Comparison of ENCODE assay signal across 12 cellular contexts in the genomic region with DNA sequence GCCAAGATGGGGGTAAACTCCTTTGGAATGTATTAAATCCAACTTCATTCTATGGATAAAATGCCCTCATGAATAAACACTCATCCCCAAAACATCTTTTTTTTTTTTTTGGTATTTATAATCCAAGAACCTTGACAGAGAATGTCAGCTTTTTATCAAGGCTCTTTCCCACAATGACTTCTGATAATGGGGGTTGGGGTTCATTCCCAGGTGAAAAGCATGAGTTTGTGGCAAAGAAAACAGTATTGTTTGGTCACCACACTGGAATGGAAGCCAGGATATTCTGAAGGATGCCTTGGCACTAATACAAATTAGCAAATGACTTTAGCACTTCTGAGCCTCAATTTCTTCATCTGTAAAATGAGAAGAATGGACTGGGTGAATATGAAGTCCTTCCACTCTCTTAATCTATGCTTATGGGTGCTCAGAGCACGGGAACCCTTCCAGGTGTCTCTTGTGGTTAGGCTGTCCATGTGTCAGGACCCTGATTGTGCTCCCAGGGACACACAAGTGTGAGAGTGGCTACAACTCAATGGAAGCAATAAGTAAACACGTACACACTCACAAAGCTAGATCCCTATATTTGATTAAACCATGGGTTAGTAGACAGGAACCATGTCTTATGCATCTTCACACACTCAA. TPM values are rescaled to one million over a fixed set of nuclear protein-coding genes. Genes with fewer than 3 reads are reported as not detected.
DNase-seq lines count a peak whose midpoint lies in the region; ATAC-seq, FAIRE-seq and TF ChIP-seq lines count a peak whose summit lies in the region.
"Had no signal": no experiment of that assay in that cellular context is flagged by ENCODE, and none has a peak within 500 bp of the region (broad histone marks: within the 10 kb centered on the region; RNA-seq: fewer than 3 reads in every experiment).

No MANE protein-coding gene starts in this region.

- H3K79me2 ChIP-seq in endothelial cell of umbilical vein (ENCODE audit: control insufficient read depth, insufficient read depth, low read length): no peaks in the 10 kb centered on the region

- no peak for TF ChIP-seq CTCF in endothelial cell of umbilical vein (IDR thresholded peaks at IDR 0.05; ENCODE audit: extremely low read depth in 1 of 2, insufficient read depth in 1 of 2, low read depth in 1 of 2, low read length in 2 of 2)
- no peak for TF ChIP-seq CTCF in spleen (IDR thresholded peaks at IDR 0.05 in 8 of 11, conservative IDR thresholded peaks at IDR 0.05 in 3 of 11)

- CTCF ChIA-PET in activated CD4-positive, alpha-beta T cell treated with anti-CD3 and anti-CD28 coated beads for 36 hours (lab: Charles Lee): interaction anchor here (0.8 to 1.5 kb wide), 4 partner anchors 9 to 51 kb away, joined by 3 to 6 read pairs (median 4); a partner anchor contains a TSS
- CTCF ChIA-PET in T-cell (lab: Charles Lee) (interaction anchor here (0.6 to 2.4 kb wide), 12 partner anchors 9 to 962 kb away, joined by 3 to 18 read pairs (median 4); a partner anchor contains a TSS), endothelial cell of umbilical vein (lab: Charles Lee) (interaction anchor here (0.5 to 2.4 kb wide), 5 partner anchors 21 to 167 kb away, joined by 3 to 11 read pairs (median 5); no protein-coding TSS in a partner anchor)

- H3K9me1 ChIP-seq in endothelial cell of umbilical vein (replicated peaks; ENCODE audit: control insufficient read depth, extremely low read depth, insufficient read depth, low read length): no peaks in the 10 kb centered on the region

- H3K9me3 ChIP-seq in endothelial cell of umbilical vein (replicated peaks; ENCODE audit: control insufficient read depth, insufficient read depth, low read length) (no peaks in the 10 kb centered on the region), spleen (no peaks in the 10 kb centered on the region)

- intact Hi-C loops in activated CD4-positive, alpha-beta T cell treated with anti-CD3 and anti-CD28 coated beads for 36 hours (cut with DNase I, micrococcal nuclease): no loop called here
- intact Hi-C loops in endothelial cell of umbilical vein (cut with micrococcal nuclease) (no loop called here), spleen (cut with DNase I; ENCODE audit: low total_unique reads) (no loop called here)

- H3K9me3 Mint-ChIP-seq in activated CD4-positive, alpha-beta T cell treated with anti-CD3 and anti-CD28 coated beads for 36 hours (ENCODE audit: low read depth): no peaks in the 10 kb centered on the region
- no peaks in the 10 kb centered on the region for H3K9me3 Mint-ChIP-seq in T-cell

- H3K4me3 Mint-ChIP-seq in activated CD4-positive, alpha-beta T cell treated with anti-CD3 and anti-CD28 coated beads for 36 hours: peak overlapping the region; percentile 70
- peak overlapping the region; percentile 63 to 74 (median 73) for H3K4me3 Mint-ChIP-seq in T-cell

- DNase-seq in activated CD4-positive, alpha-beta T cell treated with anti-CD3 and anti-CD28 coated beads for 36 hours: no peak
- DNase-seq in activated CD4-positive, alpha-beta T cell treated with anti-CD3 and anti-CD28 coated beads for 4 hours: no peak
- DNase-seq in T-cell: no peak
- no peak for DNase-seq in endothelial cell of umbilical vein (ENCODE audit: low read depth, low spot score)
- no peak for DNase-seq in spleen
- no peak for DNase-seq in KG1 (lab: John Stamatoyannopoulos, UW)
- DNase-seq in COLO829 (ENCODE audit: low spot score): no peak
- DNase-seq: DMS153, kidney, NCI-H2171 treated with DMSO at 0.1 percent for 48 hours had no signal

- H4K20me1 ChIP-seq in endothelial cell of umbilical vein (replicated peaks; ENCODE audit: control insufficient read depth, extremely low read depth, insufficient read depth, low read length): no peaks in the 10 kb centered on the region

- H3K4me3 ChIP-seq in endothelial cell of umbilical vein (replicated peaks in 1 of 3; ENCODE audit: insufficient read depth in 1 of 3, low read depth in 1 of 3, low read length in 3 of 3) (peak overlapping the region in 1 of 3 experiments; percentile 19), spleen (peak overlapping the region in 2 of 8 donors; percentile 31 to 51)

- H3K4me1 ChIP-seq in endothelial cell of umbilical vein (ENCODE audit: control insufficient read depth, extremely low read depth, insufficient read depth, low read length) (peaks cover 15% of the 10 kb centered on the region), spleen (peaks cover 7 to 91% (median 42%) of the 10 kb centered on the region in 6 donors)

- H3K36me3 ChIP-seq in endothelial cell of umbilical vein (ENCODE audit: control insufficient read depth in 2 of 2, extremely low read depth in 1 of 2, insufficient read depth in 2 of 2, low read length in 2 of 2) (no peaks in the 10 kb centered on the region), spleen (peaks cover 0 to 27% (median 3%) of the 10 kb centered on the region in 6 donors)

- H2AFZ ChIP-seq in endothelial cell of umbilical vein (ENCODE audit: low read depth, low read length): peak overlapping the region; percentile 55

- H3K27me3 Mint-ChIP-seq in activated CD4-positive, alpha-beta T cell treated with anti-CD3 and anti-CD28 coated beads for 36 hours: no peaks in the 10 kb centered on the region
- H3K27me3 Mint-ChIP-seq in T-cell: no peaks in the 10 kb centered on the region

- H3K27me3 ChIP-seq in endothelial cell of umbilical vein (ENCODE audit: control insufficient read depth in 2 of 2, insufficient read depth in 2 of 2, low read length in 2 of 2) (no peaks in the 10 kb centered on the region), spleen (replicated peaks in 1 of 7) (no peaks in the 10 kb centered on the region)

- no peak overlapping the region for H3K9ac ChIP-seq in endothelial cell of umbilical vein (replicated peaks; ENCODE audit: extremely low read depth, insufficient read depth, low read length)

- H3K27ac ChIP-seq in endothelial cell of umbilical vein (ENCODE audit: insufficient read depth, low read depth, low read length) (peak overlapping the region; percentile 34), spleen (peak overlapping the region; percentile 55 to 97 (median 86))

- POLR2A ChIA-PET in activated CD4-positive, alpha-beta T cell treated with anti-CD3 and anti-CD28 coated beads for 36 hours (lab: Charles Lee): interaction anchor here (0.8 to 1.4 kb wide), 6 partner anchors 8 to 90 kb away, joined by 3 to 5 read pairs (median 4); no protein-coding TSS in a partner anchor
- POLR2A ChIA-PET in T-cell (lab: Charles Lee): interaction anchor here (0.5 to 1.6 kb wide), 6 partner anchors 14 to 807 kb away, joined by 3 to 8 read pairs (median 4); a partner anchor contains a TSS
- POLR2A ChIA-PET in endothelial cell of umbilical vein (lab: Charles Lee): no interaction called here

- TF ChIP-seq POLR2A in endothelial cell of umbilical vein (IDR thresholded peaks at IDR 0.05; ENCODE audit: low read depth, low read length): no peak
- no peak for TF ChIP-seq POLR2A in spleen (IDR thresholded peaks at IDR 0.05)

- BruUV-seq in endothelial cell of umbilical vein (replicated peaks; lab: Mats Ljungman, UMichigan): no TSS peak

- dilution Hi-C loops in endothelial cell of umbilical vein (cut with MboI; ENCODE audit: extremely low pct_ligation_motif_present, low sequenced_read_pairs): no loop called here

- H3K36me3 Mint-ChIP-seq in activated CD4-positive, alpha-beta T cell treated with anti-CD3 and anti-CD28 coated beads for 36 hours (ENCODE audit: low read depth): peaks cover 75% of the 10 kb centered on the region
- peaks cover 32% of the 10 kb centered on the region for H3K36me3 Mint-ChIP-seq in T-cell

- FAIRE-seq in endothelial cell of umbilical vein (lab: Jason Lieb, UNC): no peak
- FAIRE-seq: A204.1, kidney had no signal

- peaks cover 66% of the 10 kb centered on the region for H3K4me1 Mint-ChIP-seq in activated CD4-positive, alpha-beta T cell treated with anti-CD3 and anti-CD28 coated beads for 36 hours
- H3K4me1 Mint-ChIP-seq in T-cell: peaks cover 71 to 82% (median 76%) of the 10 kb centered on the region in 3 donors

- peak overlapping the region; percentile 26 for H3K4me2 ChIP-seq in endothelial cell of umbilical vein (ENCODE audit: insufficient read depth, low read length)

- ATAC-seq in activated CD4-positive, alpha-beta T cell treated with anti-CD3 and anti-CD28 coated beads for 36 hours: no peak
- ATAC-seq in T-cell (replicated peaks in 1 of 4) (no peak), GM18909 (IDR thresholded peaks at IDR 0.05; ENCODE audit: poor library complexity, unreplicated experiment) (no peak)

- WGBS in spleen, 5 donors: 80 to 94% (median 85%) methylated on average over 2 of the region's 2 CpGs

- H3K27ac Mint-ChIP-seq in activated CD4-positive, alpha-beta T cell treated with anti-CD3 and anti-CD28 coated beads for 36 hours: peak overlapping the region; percentile 98
- H3K27ac Mint-ChIP-seq in T-cell: peak overlapping the region; percentile 94 to 98

RNA-seq across cellular contexts. Expression of a gene that starts 21.4 kb away (rescaled TPM):
- total RNA-seq in activated CD4-positive, alpha-beta T cell treated with anti-CD3 and anti-CD28 coated beads for 36 hours: 100 to 1,000 TPM; 111 to 129 TPM
- 10 to 100 TPM; 29.7 to 47.2 (median 35.2) TPM for total RNA-seq in T-cell
- 30.9 and 31.1 TPM in 2 replicates for total RNA-seq in endothelial cell of umbilical vein
- polyA plus RNA-seq in endothelial cell of umbilical vein: 5.7 and 7.3 TPM in 2 replicates
- 12.4 and 13.1 TPM in 2 replicates for polyA plus RNA-seq in endothelial cell of umbilical vein (2011; cell fraction: cytosol; rRNA removed)
- 7.6 and 12.2 TPM in 2 replicates for polyA plus RNA-seq in endothelial cell of umbilical vein (2011; cell fraction: nucleus; rRNA removed)
- 24.8 and 27.2 TPM in 2 replicates for polyA plus RNA-seq in endothelial cell of umbilical vein (2012)
- polyA minus RNA-seq in endothelial cell of umbilical vein: 7.3 and 10.0 TPM in 2 replicates
- 11.7 TPM for polyA minus RNA-seq in endothelial cell of umbilical vein (2011; cell fraction: cytosol; rRNA and poly(A)+ RNA removed)
- polyA minus RNA-seq in endothelial cell of umbilical vein (2011; cell fraction: nucleus; rRNA and poly(A)+ RNA removed): 7.2 and 8.3 TPM in 2 replicates
- 10 to 100 TPM; 21.4 to 72.0 (median 44.5) TPM for total RNA-seq in spleen
- polyA plus RNA-seq in spleen: 10 to 100 TPM in 2 of 3 donors, 1 to 10 TPM in 1; 9.4 to 15.1 (median 11.4) TPM

RNA-seq across cellular contexts. Expression of a gene that starts 50.7 kb away (rescaled TPM):
- total RNA-seq in activated CD4-positive, alpha-beta T cell treated with anti-CD3 and anti-CD28 coated beads for 36 hours: 10 to 100 TPM in 1 of 2 experiments, 1 to 10 TPM in 1; 8.8 to 11.0 TPM
- total RNA-seq in T-cell (10 to 100 TPM; 10.0 to 24.4 (median 16.7) TPM), endothelial cell of umbilical vein (12.8 and 15.1 TPM in 2 replicates), spleen (10 to 100 TPM in 6 of 7 donors, 1 to 10 TPM in 1; 8.9 to 28.4 (median 15.1) TPM)
- polyA plus RNA-seq in endothelial cell of umbilical vein (11.7 and 16.5 TPM in 2 replicates), spleen (10 to 100 TPM; 24.3 to 32.9 (median 26.4) TPM)
- 17.1 and 25.4 TPM in 2 replicates for polyA plus RNA-seq in endothelial cell of umbilical vein (2011; cell fraction: cytosol; rRNA removed)
- polyA plus RNA-seq in endothelial cell of umbilical vein (2011; cell fraction: nucleus; rRNA removed): 5.7 and 6.5 TPM in 2 replicates
- 10.6 and 14.6 TPM in 2 replicates for polyA plus RNA-seq in endothelial cell of umbilical vein (2012)
- 3.1 and 3.8 TPM in 2 replicates for polyA minus RNA-seq in endothelial cell of umbilical vein
- polyA minus RNA-seq in endothelial cell of umbilical vein (2011; cell fraction: cytosol; rRNA and poly(A)+ RNA removed): 6.7 TPM
- polyA minus RNA-seq in endothelial cell of umbilical vein (2011; cell fraction: nucleus; rRNA and poly(A)+ RNA removed): 2.6 and 2.8 TPM in 2 replicates

RNA-seq across cellular contexts. Expression of a gene that starts 50.8 kb away (rescaled TPM):
- 10 to 100 TPM; 19.8 to 21.1 TPM for total RNA-seq in activated CD4-positive, alpha-beta T cell treated with anti-CD3 and anti-CD28 coated beads for 36 hours
- 10 to 100 TPM; 16.3 to 28.2 (median 20.1) TPM for total RNA-seq in T-cell
- total RNA-seq in endothelial cell of umbilical vein: 11.8 and 14.1 TPM in 2 replicates
- 18.5 and 23.9 TPM in 2 replicates for polyA plus RNA-seq in endothelial cell of umbilical vein
- 11.2 and 13.2 TPM in 2 replicates for polyA plus RNA-seq in endothelial cell of umbilical vein (2011; cell fraction: cytosol; rRNA removed)
- 30.5 and 33.1 TPM in 2 replicates for polyA plus RNA-seq in endothelial cell of umbilical vein (2011; cell fraction: nucleus; rRNA removed)
- polyA plus RNA-seq in endothelial cell of umbilical vein (2012): 8.1 and 10.1 TPM in 2 replicates
- polyA minus RNA-seq in endothelial cell of umbilical vein: 14.6 and 21.7 TPM in 2 replicates
- polyA minus RNA-seq in endothelial cell of umbilical vein (2011; cell fraction: cytosol; rRNA and poly(A)+ RNA removed): 7.0 TPM
- polyA minus RNA-seq in endothelial cell of umbilical vein (2011; cell fraction: nucleus; rRNA and poly(A)+ RNA removed): 20.7 and 24.0 TPM in 2 replicates
- 10 to 100 TPM; 13.5 to 26.7 (median 24.1) TPM for total RNA-seq in spleen
- polyA plus RNA-seq in spleen: 10 to 100 TPM; 21.3 to 37.5 (median 22.3) TPM
